Comparison of ENCODE assay signal across 1 cellular context in the genomic region with DNA sequence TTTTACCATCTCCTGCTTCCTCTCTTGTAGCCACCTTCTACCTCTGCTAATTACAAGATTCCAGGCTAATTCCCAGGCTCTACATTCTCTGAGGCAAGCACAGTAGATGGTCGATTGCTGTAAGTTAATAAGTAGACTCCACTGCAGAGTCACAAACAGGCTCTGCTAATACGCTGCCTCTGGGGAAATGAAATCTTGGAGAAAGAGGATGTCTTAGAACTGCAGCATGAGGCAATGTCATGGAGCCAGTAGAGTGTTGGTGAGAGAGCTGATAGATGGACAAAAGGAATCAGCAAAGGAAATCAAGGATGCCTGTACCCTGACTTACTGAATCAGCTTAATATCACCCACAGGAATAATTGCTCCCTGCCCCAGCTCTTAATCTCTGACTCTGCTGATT.
TF ChIP-seq lines count a peak whose summit lies in the region.

No MANE protein-coding gene starts in this region.

TF ChIP-seq in GM23338, 12 proteins besides CTCF, POLR2A, EP300 and RAD21 (continued from another document):
- TF ChIP-seq STAT1 (IDR thresholded peaks at IDR 0.05; ENCODE audit: unreplicated experiment) (no peak), ZNF331 (CRISPR knock-in tag; IDR thresholded peaks at IDR 0.05; ENCODE audit: low read depth) (no peak)
